In the genomic region with DNA sequence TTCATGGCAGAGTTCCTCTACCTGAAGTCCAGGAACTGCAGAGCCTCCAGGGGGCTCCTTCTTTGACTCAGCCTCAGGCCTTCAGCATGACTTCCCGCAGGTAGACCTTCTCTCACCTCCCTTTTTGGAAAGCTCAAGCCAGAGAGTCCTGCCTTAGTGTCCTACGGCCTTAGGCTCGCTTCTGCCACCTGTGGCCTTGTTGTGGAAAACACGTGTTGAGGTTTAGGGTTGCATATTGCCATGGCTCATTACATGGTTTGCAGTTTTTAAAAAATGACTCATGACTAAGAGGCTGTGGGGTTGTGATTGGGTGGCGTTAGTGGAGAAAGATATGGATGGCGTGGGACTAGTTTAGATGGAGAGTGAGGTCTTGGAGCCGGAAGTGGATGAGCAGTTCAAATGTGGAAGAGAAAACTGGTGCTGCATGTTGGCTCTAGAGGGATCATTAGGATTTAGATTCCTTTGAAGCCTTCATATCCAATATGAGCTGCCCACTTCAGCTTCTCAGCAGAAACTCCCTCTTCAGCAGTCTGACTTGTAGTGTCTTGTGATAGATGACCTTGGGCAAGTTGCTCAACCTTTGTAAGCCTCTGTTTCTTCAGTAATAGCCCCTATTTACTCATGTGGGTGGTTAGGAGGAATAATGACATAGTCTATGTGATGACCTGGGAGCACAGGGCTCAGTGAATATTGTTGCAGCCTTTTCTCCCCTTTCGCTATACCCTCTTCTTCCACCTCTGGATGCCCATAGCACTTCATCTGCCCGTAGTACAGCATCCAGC, we compare ENCODE assay signal across 8 cellular contexts. TPM values are rescaled to one million over a fixed set of nuclear protein-coding genes. Genes with fewer than 3 reads are reported as not detected.
A peak's percentile ranks its signal among the peaks of the same experiment; 100 is the strongest.
DNase-seq lines count a peak whose midpoint lies in the region; ATAC-seq, FAIRE-seq and TF ChIP-seq lines count a peak whose summit lies in the region.

No MANE protein-coding gene starts in this region.

- H3K27me3 Mint-ChIP-seq in activated naive CD8-positive, alpha-beta T cell treated with anti-CD3 and anti-CD28 coated beads, Interleukin-2, amount 10 ng/mL, durations not matched to agents 7 days and 5 days = peaks cover 10% of the 10 kb centered on the region

- H3K27ac Mint-ChIP-seq in activated naive CD8-positive, alpha-beta T cell treated with anti-CD3 and anti-CD28 coated beads, Interleukin-2, amount 10 ng/mL, durations not matched to agents 7 days and 5 days = peak overlapping the region; percentile 54

- DNase-seq in AG04449 (ENCODE audit: low read depth, low spot score) (no peak), GM12891 (ENCODE audit: insufficient read length, low spot score) (peak; percentile 30), NAMALWA (ENCODE audit: low spot score) (peak; percentile 66), left kidney (ENCODE audit: low read depth, low spot score) (peak; percentile 65), medulla oblongata (ENCODE audit: extremely low spot score) (no peak)
- DNase-seq in activated naive CD8-positive, alpha-beta T cell treated with anti-CD3 and anti-CD28 coated beads, Interleukin-2, amount 10 ng/mL, durations not matched to agents 7 days and 5 days = no peak
- DNase-seq in stimulated activated CD4-positive, alpha-beta T cell treated with anti-CD3 and anti-CD28 coated beads, Interleukin-4, amount 100 ng/mL, for 4 hours = no peak

- POLR2A ChIA-PET in AG04449 (lab: Yijun Ruan, JAX) = no interaction called here
- POLR2A ChIA-PET in activated naive CD8-positive, alpha-beta T cell treated with anti-CD3 and anti-CD28 coated beads, Interleukin-2, amount 10 ng/mL, durations not matched to agents 7 days and 5 days (lab: Charles Lee) = no interaction called here

- TF ChIP-seq CTCF in AG04449 (IDR thresholded peaks at IDR 0.05; ENCODE audit: insufficient read depth, low read length, missing control alignments) = peak; percentile 17

- CTCF ChIA-PET in AG04449 (lab: Yijun Ruan, JAX) = interaction anchor here (0.7 to 1.1 kb wide), 2 partner anchors 8 to 409 kb away, joined by 3 read pairs; no protein-coding TSS in a partner anchor

- H3K36me3 Mint-ChIP-seq in activated naive CD8-positive, alpha-beta T cell treated with anti-CD3 and anti-CD28 coated beads, Interleukin-2, amount 10 ng/mL, durations not matched to agents 7 days and 5 days = no peaks in the 10 kb centered on the region

- peak; percentile 87 for ATAC-seq in HG02588 (IDR thresholded peaks at IDR 0.05; ENCODE audit: unreplicated experiment)
- no peak for ATAC-seq in activated naive CD8-positive, alpha-beta T cell treated with anti-CD3 and anti-CD28 coated beads, Interleukin-2, amount 10 ng/mL, durations not matched to agents 7 days and 5 days (ENCODE audit: low read depth)

- no peaks in the 10 kb centered on the region for H3K9me3 Mint-ChIP-seq in activated naive CD8-positive, alpha-beta T cell treated with anti-CD3 and anti-CD28 coated beads, Interleukin-2, amount 10 ng/mL, durations not matched to agents 7 days and 5 days

- H3K4me3 Mint-ChIP-seq in activated naive CD8-positive, alpha-beta T cell treated with anti-CD3 and anti-CD28 coated beads, Interleukin-2, amount 10 ng/mL, durations not matched to agents 7 days and 5 days = no peak overlapping the region

- TF ChIP-seq POLR2A in GM12891 (IDR thresholded peaks at IDR 0.05; ENCODE audit: low read depth, low read length) = no peak

- H3K4me1 Mint-ChIP-seq in activated naive CD8-positive, alpha-beta T cell treated with anti-CD3 and anti-CD28 coated beads, Interleukin-2, amount 10 ng/mL, durations not matched to agents 7 days and 5 days = peaks cover 11% of the 10 kb centered on the region

- peak; percentile 71 for FAIRE-seq in GM12891 (lab: Jason Lieb, UNC)

- no peak overlapping the region for H3K4me3 ChIP-seq in AG04449 (ENCODE audit: low read depth, low read length)

TF ChIP-seq in GM12891, 5 proteins besides CTCF, POLR2A, EP300 and RAD21:
- TF ChIP-seq SPI1 (IDR thresholded peaks at IDR 0.05; ENCODE audit: low read depth, low read length) = no peak
- TF ChIP-seq POU2F2 (IDR thresholded peaks at IDR 0.05; ENCODE audit: low read depth, low read length) = peak; percentile 79
- no peak for TF ChIP-seq TAF1 (IDR thresholded peaks at IDR 0.05; ENCODE audit: low read depth, low read length)

RNA-seq across cellular contexts. Expression of gene FGGY, which starts 6.5 kb away (rescaled TPM):
- 9.6 TPM for polyA plus RNA-seq in GM12891 (2012; ENCODE audit: low read depth, missing spikeins)
- 10 to 100 TPM; 10.1 to 11.7 TPM for total RNA-seq in activated naive CD8-positive, alpha-beta T cell treated with anti-CD3 and anti-CD28 coated beads, Interleukin-2, amount 10 ng/mL, durations not matched to agents 7 days and 5 days

Comparison
In these comparisons a context has a peak if more than half of its experiments do, and no peak if none do; other contexts are left out.
1. DNase-seq: peak in GM12891 (single experiment), NAMALWA (single experiment) and left kidney (single experiment); none in AG04449 (single experiment), activated naive CD8-positive, alpha-beta T cell treated with anti-CD3 and anti-CD28 coated beads, Interleukin-2, amount 10 ng/mL, durations not matched to agents 7 days and 5 days (single experiment), stimulated activated CD4-positive, alpha-beta T cell treated with anti-CD3 and anti-CD28 coated beads, Interleukin-4, amount 100 ng/mL, for 4 hours (0 of 2) and medulla oblongata (single experiment).